In the genomic region with DNA sequence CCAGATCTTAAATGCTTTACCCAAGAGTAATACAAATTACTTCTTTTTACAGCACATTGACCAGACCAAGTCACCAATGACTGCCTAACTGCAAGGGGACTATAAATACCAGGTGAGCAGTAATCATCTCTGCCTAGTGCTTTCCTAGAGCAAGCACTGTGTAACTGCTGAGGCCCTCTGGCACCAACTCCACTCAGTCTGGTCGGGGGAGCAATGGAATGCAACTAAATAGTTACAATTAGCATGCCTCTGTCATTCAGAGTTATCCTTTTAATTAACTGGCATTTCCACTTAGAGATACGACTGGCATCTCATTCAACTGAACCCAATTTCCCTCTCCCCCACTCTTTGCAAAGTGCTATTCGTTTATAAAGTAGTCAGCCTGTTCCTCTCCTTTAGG, we compare ENCODE assay signal across 23 cellular contexts.
"Had no signal": no experiment of that assay in that cellular context is flagged by ENCODE, and none has a peak within 500 bp of the region (broad histone marks: within the 10 kb centered on the region; RNA-seq: fewer than 3 reads in every experiment).

No MANE protein-coding gene starts in this region.

- H3K4me3 Mint-ChIP-seq: activated CD4-positive, alpha-beta T cell treated with anti-CD3 and anti-CD28 coated beads for 36 hours; activated CD8-positive, alpha-beta memory T cell treated with anti-CD3 and anti-CD28 coated beads, Interleukin-2, amount 10 ng/mL, durations not matched to agents 7 days and 5 days; activated CD8-positive, alpha-beta T cell treated with anti-CD3 and anti-CD28 coated beads, Interleukin-2, amount 10 ng/mL, durations not matched to agents 7 days and 5 days; natural killer cell; stimulated activated naive B cell treated with anti-CD40 and anti-IgM and Interleukin-4, amounts not matched to agents 10 μg/mL and 1 μg/mL and 100 μg/mL, for 72 hours; T-helper 17 cell had no signal

- H3K4me1 ChIP-seq: body of pancreas, colonic mucosa, gastrocnemius medialis, right atrium auricular region, stomach, tibial nerve had no signal

- H3K27ac Mint-ChIP-seq: activated CD4-positive, alpha-beta T cell treated with anti-CD3 and anti-CD28 coated beads for 36 hours; activated CD8-positive, alpha-beta memory T cell treated with anti-CD3 and anti-CD28 coated beads, Interleukin-2, amount 10 ng/mL, durations not matched to agents 7 days and 5 days; activated CD8-positive, alpha-beta T cell treated with anti-CD3 and anti-CD28 coated beads, Interleukin-2, amount 10 ng/mL, durations not matched to agents 7 days and 5 days; activated naive CD4-positive, alpha-beta T cell treated with anti-CD3 and anti-CD28 coated beads, Interleukin-2, amount 50 U/mL, for 72 hours; activated T-helper 2 cell treated with anti-CD3 and anti-CD28 coated beads, Interferon-gamma antibody, Interleukin-2, Interleukin-4, amounts not matched to agents 10 μg/mL and 5 μg/mL and 100 μg/mL, durations not matched to agents 14 hours and 24 hours and 36 hours; natural killer cell; stimulated activated naive B cell treated with anti-CD40 and anti-IgM and Interleukin-4, amounts not matched to agents 10 μg/mL and 1 μg/mL and 100 μg/mL, for 72 hours; T-helper 17 cell had no signal

- ATAC-seq: activated CD4-positive, alpha-beta T cell treated with anti-CD3 and anti-CD28 coated beads for 36 hours; activated CD8-positive, alpha-beta memory T cell treated with anti-CD3 and anti-CD28 coated beads, Interleukin-2, amount 10 ng/mL, durations not matched to agents 7 days and 5 days; activated CD8-positive, alpha-beta T cell treated with anti-CD3 and anti-CD28 coated beads, Interleukin-2, amount 10 ng/mL, durations not matched to agents 7 days and 5 days; activated naive CD4-positive, alpha-beta T cell treated with anti-CD3 and anti-CD28 coated beads, Interleukin-2, amount 50 U/mL, for 72 hours; body of pancreas; gastrocnemius medialis; left ventricle myocardium superior; natural killer cell; stimulated activated naive B cell treated with anti-CD40 and anti-IgM and Interleukin-4, amounts not matched to agents 10 μg/mL and 1 μg/mL and 100 μg/mL, for 72 hours; T-helper 17 cell had no signal

- DNase-seq: activated CD4-positive, alpha-beta T cell treated with anti-CD3 and anti-CD28 coated beads for 36 hours; activated CD4-positive, CD25-positive, alpha-beta regulatory T cell; activated CD8-positive, alpha-beta memory T cell treated with anti-CD3 and anti-CD28 coated beads, Interleukin-2, amount 10 ng/mL, durations not matched to agents 7 days and 5 days; activated CD8-positive, alpha-beta T cell treated with anti-CD3 and anti-CD28 coated beads, Interleukin-2, amount 10 ng/mL, durations not matched to agents 7 days and 5 days; activated T-cell treated with anti-CD3 and anti-CD28 coated beads, Interleukin-2, amount 50 U/mL, for 48 hours; body of pancreas; cerebellar nuclear complex; colonic mucosa; effector CD8-positive, alpha-beta T cell; gastrocnemius medialis; glutamatergic neuron; left ventricle myocardium superior; midbrain; natural killer cell; stimulated activated CD4-positive, alpha-beta T cell treated with anti-CD3 and anti-CD28 coated beads, Interleukin-15, amount 100 ng/mL, for 24 hours; stimulated activated CD4-positive, alpha-beta T cell treated with anti-CD3 and anti-CD28 coated beads, Interleukin-2, amount 100 ng/mL, for 24 hours; stimulated activated naive B cell treated with anti-CD40 and anti-IgM and Interleukin-4, amounts not matched to agents 10 μg/mL and 1 μg/mL and 100 μg/mL, for 72 hours; stomach; T-helper 17 cell had no signal

- H3K27me3 ChIP-seq: body of pancreas, colonic mucosa, gastrocnemius medialis, right atrium auricular region, stomach, tibial nerve had no signal

- H3K27ac ChIP-seq: body of pancreas, colonic mucosa, gastrocnemius medialis, right atrium auricular region, stomach, tibial nerve had no signal

- H3K36me3 Mint-ChIP-seq: activated CD8-positive, alpha-beta memory T cell treated with anti-CD3 and anti-CD28 coated beads, Interleukin-2, amount 10 ng/mL, durations not matched to agents 7 days and 5 days; activated naive CD4-positive, alpha-beta T cell treated with anti-CD3 and anti-CD28 coated beads, Interleukin-2, amount 50 U/mL, for 72 hours; natural killer cell; stimulated activated naive B cell treated with anti-CD40 and anti-IgM and Interleukin-4, amounts not matched to agents 10 μg/mL and 1 μg/mL and 100 μg/mL, for 72 hours had no signal

- H3K36me3 ChIP-seq: colonic mucosa, gastrocnemius medialis, right atrium auricular region, stomach, tibial nerve had no signal

- H3K4me3 ChIP-seq: body of pancreas, colonic mucosa, gastrocnemius medialis, right atrium auricular region, stomach, tibial nerve had no signal

- H3K4me1 Mint-ChIP-seq: activated CD4-positive, alpha-beta T cell treated with anti-CD3 and anti-CD28 coated beads for 36 hours; activated CD8-positive, alpha-beta memory T cell treated with anti-CD3 and anti-CD28 coated beads, Interleukin-2, amount 10 ng/mL, durations not matched to agents 7 days and 5 days; natural killer cell; stimulated activated naive B cell treated with anti-CD40 and anti-IgM and Interleukin-4, amounts not matched to agents 10 μg/mL and 1 μg/mL and 100 μg/mL, for 72 hours; T-helper 17 cell had no signal

- H3K27me3 Mint-ChIP-seq: activated CD4-positive, alpha-beta T cell treated with anti-CD3 and anti-CD28 coated beads for 36 hours; activated CD8-positive, alpha-beta memory T cell treated with anti-CD3 and anti-CD28 coated beads, Interleukin-2, amount 10 ng/mL, durations not matched to agents 7 days and 5 days; stimulated activated naive B cell treated with anti-CD40 and anti-IgM and Interleukin-4, amounts not matched to agents 10 μg/mL and 1 μg/mL and 100 μg/mL, for 72 hours; T-helper 17 cell had no signal

- H3K9me3 ChIP-seq: body of pancreas, colonic mucosa, gastrocnemius medialis, right atrium auricular region, tibial nerve had no signal

- H3K9me3 Mint-ChIP-seq: activated T-helper 2 cell treated with anti-CD3 and anti-CD28 coated beads, Interferon-gamma antibody, Interleukin-2, Interleukin-4, amounts not matched to agents 10 μg/mL and 5 μg/mL and 100 μg/mL, durations not matched to agents 14 hours and 24 hours and 36 hours had no signal
